ENCODE assay signal across 1 cellular context in genomic region chr5:150356575-150357284, GRCh38.
TF ChIP-seq lines count a peak whose summit lies in the region.

No MANE protein-coding gene starts in this region.

TF ChIP-seq in endothelial cell of umbilical vein, 7 proteins besides CTCF, POLR2A, EP300 and RAD21:
- TF ChIP-seq POLR2AphosphoS5 (IDR thresholded peaks at IDR 0.05; ENCODE audit: insufficient read depth, low read depth, low read length) (no peak), MYC (IDR thresholded peaks at IDR 0.05; ENCODE audit: low read depth, low read length) (no peak), EZH2 (IDR thresholded peaks at IDR 0.05; ENCODE audit: borderline replicate concordance, low read depth, low read length, severe bottlenecking) (no peak), MAX (IDR thresholded peaks at IDR 0.05; ENCODE audit: insufficient read depth, insufficient read length) (no peak), JUN (IDR thresholded peaks at IDR 0.05; ENCODE audit: borderline replicate concordance, insufficient read depth, insufficient read length, low read depth) (no peak), GATA2 (IDR thresholded peaks at IDR 0.05; ENCODE audit: insufficient read depth, insufficient read length, low read depth, low read length) (no peak), FOS (IDR thresholded peaks at IDR 0.05; ENCODE audit: borderline replicate concordance, insufficient read depth, low read length) (no peak)
